Comparison of ENCODE assay signal across 16 cellular contexts in genomic region chr14:103139371-103140016, GRCh38. TPM values are rescaled to one million over a fixed set of nuclear protein-coding genes. Genes with fewer than 3 reads are reported as not detected.
DNase-seq lines count a peak whose midpoint lies in the region; ATAC-seq and TF ChIP-seq lines count a peak whose summit lies in the region.
"Had no signal": no experiment of that assay in that cellular context is flagged by ENCODE, and none has a peak within 500 bp of the region (broad histone marks: within the 10 kb centered on the region; RNA-seq: fewer than 3 reads in every experiment).

No MANE protein-coding gene starts in this region.

- intact Hi-C loops in esophagus muscularis mucosa (cut with DNase I) = loop anchor here (5.0 kb wide), 1 partner anchor 32 kb away; no protein-coding TSS in a partner anchor

- no peaks in the 10 kb centered on the region for H3K79me1 ChIP-seq in H9 (ENCODE audit: insufficient read depth, low read depth, low read length, poor library complexity, severe bottlenecking)

- H3K4me2 ChIP-seq in H9 (ENCODE audit: insufficient read depth, insufficient read length, low read length) (peak overlapping the region; percentile 53), osteoblast (ENCODE audit: insufficient read depth, low read length) (no peak overlapping the region)

- H4K8ac ChIP-seq in H9 (replicated peaks; ENCODE audit: insufficient read length, low read depth, low read length) = no peak overlapping the region

- H3K79me2 ChIP-seq in H9 (ENCODE audit: insufficient read depth, low read length) = no peaks in the 10 kb centered on the region
- no peaks in the 10 kb centered on the region for H3K79me2 ChIP-seq in osteoblast (ENCODE audit: insufficient read depth, low read length)

- no peak overlapping the region for H2BK12ac ChIP-seq in H9 (ENCODE audit: insufficient read length, low read depth, low read length)

- WGBS in H9 (ENCODE audit: extremely low coverage, insufficient read length, low lambda C conversion rate) = no CpG with 5 or more reads among the region's 16 CpGs
- WGBS in esophagus muscularis mucosa = 77% methylated on average over 16 of the region's 16 CpGs

- H3T11ph ChIP-seq in H9 (ENCODE audit: low read length) = no peak overlapping the region

- H3K36me3 ChIP-seq in esophagus muscularis mucosa = peaks cover 0 to 18% (median 16%) of the 10 kb centered on the region in 4 donors
- H3K36me3 ChIP-seq in osteoblast (ENCODE audit: insufficient read depth, low read length) = peaks cover 10% of the 10 kb centered on the region

- H3K36me3 Mint-ChIP-seq in H9 (ENCODE audit: insufficient read depth in 1 of 3, low read depth in 3 of 3) = peaks cover 0 to 14% (median under 1%) of the 10 kb centered on the region in 3 experiments; a peak in 4 of 7 replicates
- H3K36me3 Mint-ChIP-seq in activated naive CD4-positive, alpha-beta T cell treated with anti-CD3 and anti-CD28 coated beads, Interleukin-2, amount 10 ng/mL, durations not matched to agents 7 days and 5 days = no peaks in the 10 kb centered on the region
- no peaks in the 10 kb centered on the region for H3K36me3 Mint-ChIP-seq in osteocyte (ENCODE audit: unreplicated experiment)
- H3K36me3 Mint-ChIP-seq: IgD-negative memory B cell had no signal

- TF ChIP-seq EP300 in esophagus muscularis mucosa (IDR thresholded peaks at IDR 0.05) = no peak

- H3K9me3 ChIP-seq in H9 (ENCODE audit: control insufficient read depth, low read depth, low read length) = no peaks in the 10 kb centered on the region
- no peaks in the 10 kb centered on the region for H3K9me3 ChIP-seq in esophagus muscularis mucosa
- no peaks in the 10 kb centered on the region for H3K9me3 ChIP-seq in osteoblast (ENCODE audit: low read depth, low read length)
- H3K9me3 ChIP-seq: ascending aorta, SJSA1, testis had no signal

- no peak overlapping the region for H2BK15ac ChIP-seq in H9 (ENCODE audit: low read depth, low read length)

- H3K27me3 Mint-ChIP-seq in H9 (ENCODE audit: low read depth) (peaks cover 13% of the 10 kb centered on the region), osteocyte (ENCODE audit: unreplicated experiment) (peaks cover 26% of the 10 kb centered on the region)
- peaks cover 38% of the 10 kb centered on the region for H3K27me3 Mint-ChIP-seq in activated naive CD4-positive, alpha-beta T cell treated with anti-CD3 and anti-CD28 coated beads, Interleukin-2, amount 10 ng/mL, durations not matched to agents 7 days and 5 days

- CTCF ChIA-PET in activated naive CD4-positive, alpha-beta T cell treated with anti-CD3 and anti-CD28 coated beads, Interleukin-2, amount 10 ng/mL, durations not matched to agents 7 days and 5 days (lab: Charles Lee) = interaction anchor here (0.7 to 1.8 kb wide), 2 partner anchors 35 to 65 kb away, joined by 4 read pairs; no protein-coding TSS in a partner anchor

- H3K23ac ChIP-seq in H9 (ENCODE audit: insufficient read length, low read depth, low read length) = no peak overlapping the region

- H4K20me1 ChIP-seq in H9 (ENCODE audit: control insufficient read depth, insufficient read depth, insufficient read length) (no peaks in the 10 kb centered on the region), osteoblast (ENCODE audit: insufficient read depth, low read length) (no peaks in the 10 kb centered on the region)

- H2AK5ac ChIP-seq in H9 (ENCODE audit: insufficient read length, low read length) = no peak overlapping the region

- H2BK20ac ChIP-seq in H9 (ENCODE audit: low read depth, low read length, poor library complexity, severe bottlenecking) = no peak overlapping the region

- H3K56ac ChIP-seq in H9 (ENCODE audit: insufficient read length, low read depth, low read length) = no peak overlapping the region

- no peak overlapping the region for H4K91ac ChIP-seq in H9 (ENCODE audit: insufficient read length, low read depth, low read length)

- H3K4me1 ChIP-seq in H9 (ENCODE audit: insufficient read depth, low read length) (no peaks in the 10 kb centered on the region; the same call in 1 of the 2 replicates), esophagus muscularis mucosa (peaks cover 11 to 33% (median 24%) of the 10 kb centered on the region in 4 donors), osteoblast (ENCODE audit: insufficient read depth, low read length) (peaks cover 12% of the 10 kb centered on the region)
- H3K4me1 ChIP-seq: ascending aorta had no signal

- no peak overlapping the region for H3K4ac ChIP-seq in H9 (ENCODE audit: low read depth, low read length)

- TF ChIP-seq CTCF in H9 (conservative IDR thresholded peaks at IDR 0.05) = no peak
- TF ChIP-seq CTCF in esophagus muscularis mucosa (IDR thresholded peaks at IDR 0.05) = no peak
- TF ChIP-seq CTCF in osteoblast (IDR thresholded peaks at IDR 0.05; ENCODE audit: extremely low read depth, low read depth, low read length) = no peak
- no peak for TF ChIP-seq CTCF in osteocyte (IDR thresholded peaks at IDR 0.05)

- DNase-seq in H9 (no peak), esophagus muscularis mucosa (ENCODE audit: extremely low spot score) (no peak), osteoblast (ENCODE audit: insufficient read length, low spot score, missing footprints) (peak; percentile 77), osteocyte (ENCODE audit: extremely low spot score, unreplicated experiment) (no peak)
- no peak for DNase-seq in activated naive CD4-positive, alpha-beta T cell treated with anti-CD3 and anti-CD28 coated beads, Interleukin-2, amount 10 ng/mL, durations not matched to agents 7 days and 5 days
- DNase-seq: activated effector memory CD4-positive, alpha-beta T cell treated with anti-CD3 and anti-CD28 coated beads, Interleukin-2, amount 50 U/mL, for 16 hours; effector memory CD4-positive, alpha-beta T cell; foreskin fibroblast; NCI-H1048; NK-92 treated with Interleukin-12 subunit alpha and Interleukin-12 subunit beta, amount 100 ng/mL, for 24 hours; testis had no signal

- peak overlapping the region; percentile 62 to 78 for H3K4me3 Mint-ChIP-seq in H9
- H3K4me3 Mint-ChIP-seq in activated naive CD4-positive, alpha-beta T cell treated with anti-CD3 and anti-CD28 coated beads, Interleukin-2, amount 10 ng/mL, durations not matched to agents 7 days and 5 days = no peak overlapping the region
- H3K4me3 Mint-ChIP-seq in osteocyte (ENCODE audit: unreplicated experiment) = no peak overlapping the region

- no peaks in the 10 kb centered on the region; a peak in 2 of 5 replicates for H3K9me3 Mint-ChIP-seq in H9
- H3K9me3 Mint-ChIP-seq in activated naive CD4-positive, alpha-beta T cell treated with anti-CD3 and anti-CD28 coated beads, Interleukin-2, amount 10 ng/mL, durations not matched to agents 7 days and 5 days = no peaks in the 10 kb centered on the region
- H3K9me3 Mint-ChIP-seq in osteocyte (ENCODE audit: unreplicated experiment) = no peaks in the 10 kb centered on the region
- H3K9me3 Mint-ChIP-seq: IgD-negative memory B cell had no signal

- no peak overlapping the region for H3K9ac ChIP-seq in H9 (ENCODE audit: extremely low read depth, insufficient read length, low read length)

- no peak overlapping the region for H4K5ac ChIP-seq in H9 (ENCODE audit: insufficient read length, low read depth, low read length)

- H3K27ac Mint-ChIP-seq in H9 (peak overlapping the region in 1 of 3 experiments; percentile 49; a peak in 1 of 7 replicates), osteocyte (ENCODE audit: unreplicated experiment) (no peak overlapping the region)
- no peak overlapping the region for H3K27ac Mint-ChIP-seq in activated naive CD4-positive, alpha-beta T cell treated with anti-CD3 and anti-CD28 coated beads, Interleukin-2, amount 10 ng/mL, durations not matched to agents 7 days and 5 days

- peak overlapping the region; percentile 40 for H3K14ac ChIP-seq in H9 (ENCODE audit: insufficient read depth, low read length)

- H2BK120ac ChIP-seq in H9 (ENCODE audit: low read depth, low read length, poor library complexity, severe bottlenecking) = no peak overlapping the region

- peaks cover 28 to 41% of the 10 kb centered on the region in 2 experiments for H3K4me1 Mint-ChIP-seq in H9
- peaks cover 2% of the 10 kb centered on the region for H3K4me1 Mint-ChIP-seq in activated naive CD4-positive, alpha-beta T cell treated with anti-CD3 and anti-CD28 coated beads, Interleukin-2, amount 10 ng/mL, durations not matched to agents 7 days and 5 days
- H3K4me1 Mint-ChIP-seq in osteocyte (ENCODE audit: unreplicated experiment) = peaks cover 15% of the 10 kb centered on the region

- no peak overlapping the region for H3K18ac ChIP-seq in H9 (ENCODE audit: insufficient read length, low read depth, low read length)

- H3K27ac ChIP-seq in H9 (ENCODE audit: insufficient read length, low read depth, low read length) (no peak overlapping the region), esophagus muscularis mucosa (replicated peaks in 1 of 4) (peak overlapping the region; percentile 16 to 65 (median 38)), osteoblast (ENCODE audit: low read depth, low read length) (no peak overlapping the region)
- H3K27ac ChIP-seq: ascending aorta, SJSA1, testis had no signal

- no peak for ATAC-seq in HG03457 (IDR thresholded peaks at IDR 0.05; ENCODE audit: unreplicated experiment)

- no peak overlapping the region for H2AFZ ChIP-seq in H9 (ENCODE audit: low read length)
- no peak overlapping the region for H2AFZ ChIP-seq in osteoblast (ENCODE audit: low read length)

- no peak for TF ChIP-seq POLR2A in esophagus muscularis mucosa (IDR thresholded peaks at IDR 0.05; ENCODE audit: low read depth)

- H3K23me2 ChIP-seq in H9 (ENCODE audit: insufficient read length, low read depth, low read length, poor library complexity, severe bottlenecking) = peaks cover 8% of the 10 kb centered on the region

- H3K4me3 ChIP-seq in esophagus muscularis mucosa (peak overlapping the region in 3 of 4 donors; percentile 32 to 45 (median 40)), osteoblast (ENCODE audit: insufficient read depth, low read length) (no peak overlapping the region)
- H3K4me3 ChIP-seq: SJSA1 had no signal

- no peaks in the 10 kb centered on the region for H3K27me3 ChIP-seq in H9 (ENCODE audit: insufficient read depth, low read length)
- H3K27me3 ChIP-seq in esophagus muscularis mucosa = peaks cover 0 to 48% (median 13%) of the 10 kb centered on the region in 4 donors
- peaks cover 3% of the 10 kb centered on the region for H3K27me3 ChIP-seq in osteoblast (ENCODE audit: insufficient read depth, low read length)
- H3K27me3 ChIP-seq: SJSA1, testis had no signal

- no peak overlapping the region for H2BK5ac ChIP-seq in H9 (ENCODE audit: insufficient read length, low read length)

RNA-seq across cellular contexts. Expression of gene TNFAIP2, which starts 16.2 kb away (rescaled TPM):
- total RNA-seq in H9 (2021) = 29.3 and 29.7 TPM in 2 replicates
- total RNA-seq in esophagus muscularis mucosa = 100 to 1,000 TPM in 1 of 4 donors, 10 to 100 TPM in 3; 29.0 to 104 (median 74.0) TPM
- total RNA-seq in osteoblast = 41.3 and 60.1 TPM in 2 replicates
- 1.3 and 2.9 TPM in 2 replicates for total RNA-seq in osteocyte

RNA-seq across cellular contexts. Expression of gene EXOC3L4, which starts 45.0 kb away (rescaled TPM):
- 0.39 and 0.42 TPM in 2 replicates for total RNA-seq in H9 (2021)
- total RNA-seq in esophagus muscularis mucosa = 1 to 10 TPM in 3 of 4 donors, under 1 TPM in 1; 0.42 to 2.0 (median 1.2) TPM
- total RNA-seq in osteoblast = 0.29 TPM in 1 of 2 replicates, not detected in the other
- 0.86 TPM in 1 of 2 replicates, not detected in the other for total RNA-seq in osteocyte
- total RNA-seq: ascending aorta had no signal

RNA-seq across cellular contexts. Expression of gene LBHD2, which starts 55.5 kb away (rescaled TPM):
- total RNA-seq in H9 (2021) (not detected in 2 replicates), esophagus muscularis mucosa (not detected), osteoblast (not detected in 2 replicates), osteocyte (not detected in 2 replicates)
- total RNA-seq: ascending aorta, kidney had no signal

Comparison
In these comparisons a context has a peak if more than half of its experiments do, and no peak if none do; other contexts are left out.
1. H3K27ac ChIP-seq: peak in esophagus muscularis mucosa (4 of 4); none in H9 (single experiment) and osteoblast (single experiment).
2. H3K4me3 Mint-ChIP-seq: peak in H9 (2 of 2); none in activated naive CD4-positive, alpha-beta T cell treated with anti-CD3 and anti-CD28 coated beads, Interleukin-2, amount 10 ng/mL, durations not matched to agents 7 days and 5 days (single experiment) and osteocyte (single experiment).